ENCODE assay signal across 22 cellular contexts in genomic region chr1:44154665-44155064, GRCh38. TPM values are rescaled to one million over a fixed set of nuclear protein-coding genes. Genes with fewer than 3 reads are reported as not detected.
DNase-seq lines count a peak whose midpoint lies in the region; ATAC-seq and TF ChIP-seq lines count a peak whose summit lies in the region.
"Had no signal": no experiment of that assay in that cellular context is flagged by ENCODE, and none has a peak within 500 bp of the region (broad histone marks: within the 10 kb centered on the region; RNA-seq: fewer than 3 reads in every experiment).

No MANE protein-coding gene starts in this region.

- intact Hi-C loops in colonic mucosa (cut with DNase I): no loop called here

- H3K9me3 Mint-ChIP-seq in GM23338: no peaks in the 10 kb centered on the region
- H3K9me3 Mint-ChIP-seq: activated CD4-positive, alpha-beta T cell treated with anti-CD3 and anti-CD28 coated beads, Interleukin-2, amount 10 ng/mL, durations not matched to agents 24 days and 14 days; CD8-positive, alpha-beta memory T cell had no signal

- peak overlapping the region; percentile 18 for H3K27ac ChIP-seq in GM23338 (ENCODE audit: low read depth)
- H3K27ac ChIP-seq in epithelial cell of prostate: peak overlapping the region; percentile 92
- H3K27ac ChIP-seq in colonic mucosa: no peak overlapping the region
- H3K27ac ChIP-seq: uterus had no signal

- no peaks in the 10 kb centered on the region for H3K9me3 ChIP-seq in colonic mucosa
- H3K9me3 ChIP-seq: uterus had no signal

- H3K4me1 Mint-ChIP-seq in GM23338: peaks cover 21% of the 10 kb centered on the region
- H3K4me1 Mint-ChIP-seq: activated CD4-positive, alpha-beta T cell treated with anti-CD3 and anti-CD28 coated beads, Interleukin-2, amount 10 ng/mL, durations not matched to agents 24 days and 14 days; CD8-positive, alpha-beta memory T cell had no signal

- H3K9me2 ChIP-seq in GM23338 (ENCODE audit: insufficient read depth): no peaks in the 10 kb centered on the region

- no peaks in the 10 kb centered on the region for H3K36me3 Mint-ChIP-seq in GM23338 (ENCODE audit: low read depth)
- H3K36me3 Mint-ChIP-seq: CD8-positive, alpha-beta memory T cell had no signal

- no peaks in the 10 kb centered on the region for H3K36me3 ChIP-seq in GM23338 (ENCODE audit: insufficient read depth)
- H3K36me3 ChIP-seq in colonic mucosa: no peaks in the 10 kb centered on the region
- H3K36me3 ChIP-seq: uterus had no signal

- no peaks in the 10 kb centered on the region for H3F3A ChIP-seq in GM23338 (replicated peaks; ENCODE audit: low read depth)

- DNase-seq in A172 (ENCODE audit: low spot score) (peak; percentile 9), GM23338 (ENCODE audit: low spot score) (peak; percentile 79), NCI-H226 (peak; percentile 69), epithelial cell of prostate (ENCODE audit: low read depth, low spot score) (peak; percentile 64), NCI-H1930 (lab: John Stamatoyannopoulos, UW) (no peak), NCI-H2081 treated with DMSO at 0.1 percent for 48 hours (lab: John Stamatoyannopoulos, UW) (no peak), colonic mucosa (no peak)
- DNase-seq: activated CD4-positive, alpha-beta T cell treated with anti-CD3 and anti-CD28 coated beads, Interleukin-2, amount 10 ng/mL, durations not matched to agents 24 days and 14 days; anterior cingulate cortex; CD8-positive, alpha-beta memory T cell; NCI-H187; NCI-H526; occipital lobe; RPMI8226; stimulated activated CD4-positive, alpha-beta T cell treated with anti-CD3 and anti-CD28 coated beads, Interleukin-2, amount 100 ng/mL, for 24 hours; SW 1271; uterus had no signal

- ATAC-seq in GM23338 (peak; percentile 66), GM18517 (IDR thresholded peaks at IDR 0.05; ENCODE audit: unreplicated experiment) (no peak)
- ATAC-seq: GM12878, left lobe of liver had no signal

- no peak overlapping the region for H2AFZ ChIP-seq in GM23338

- no peaks in the 10 kb centered on the region for H3K79me2 ChIP-seq in GM23338 (replicated peaks; ENCODE audit: insufficient read depth)

- peak overlapping the region; percentile 16 for H3K27ac Mint-ChIP-seq in GM23338
- H3K27ac Mint-ChIP-seq: activated CD4-positive, alpha-beta T cell treated with anti-CD3 and anti-CD28 coated beads, Interleukin-2, amount 10 ng/mL, durations not matched to agents 24 days and 14 days; CD8-positive, alpha-beta memory T cell had no signal

- no peak overlapping the region for H3K9ac ChIP-seq in colonic mucosa (ENCODE audit: low read depth in 2 of 2, low read length in 2 of 2)

- TF ChIP-seq CTCF in GM23338 (conservative IDR thresholded peaks at IDR 0.05; ENCODE audit: low read depth in 2 of 2): no peak
- TF ChIP-seq CTCF in colonic mucosa (IDR thresholded peaks at IDR 0.05): no peak

- H4K20me1 ChIP-seq in GM23338 (replicated peaks; ENCODE audit: insufficient read depth): no peaks in the 10 kb centered on the region

- no peak overlapping the region for H3K4me3 Mint-ChIP-seq in GM23338
- H3K4me3 Mint-ChIP-seq: activated CD4-positive, alpha-beta T cell treated with anti-CD3 and anti-CD28 coated beads, Interleukin-2, amount 10 ng/mL, durations not matched to agents 24 days and 14 days; CD8-positive, alpha-beta memory T cell had no signal

- H3K4me1 ChIP-seq in GM23338 (ENCODE audit: insufficient read depth): peaks cover 17% of the 10 kb centered on the region
- no peaks in the 10 kb centered on the region for H3K4me1 ChIP-seq in colonic mucosa
- H3K4me1 ChIP-seq: uterus had no signal

- H3K4me2 ChIP-seq in GM23338: 0 out of 2 replicates have a peak overlapping the region, but pooled peaks have one; percentile 8

- H3K27me3 Mint-ChIP-seq in GM23338 (ENCODE audit: insufficient read depth, low read depth, poor library complexity): no peaks in the 10 kb centered on the region

- no peak overlapping the region for H3K4me3 ChIP-seq in GM23338
- no peak overlapping the region for H3K4me3 ChIP-seq in colonic mucosa
- H3K4me3 ChIP-seq: GM12878, uterus had no signal

- H3K27me3 ChIP-seq in GM23338 (ENCODE audit: insufficient read depth): no peaks in the 10 kb centered on the region
- no peaks in the 10 kb centered on the region for H3K27me3 ChIP-seq in colonic mucosa
- H3K27me3 ChIP-seq: uterus had no signal

TF ChIP-seq in GM23338, 12 proteins besides CTCF, POLR2A, EP300 and RAD21:
- no peak for TF ChIP-seq JUNB (IDR thresholded peaks at IDR 0.05; ENCODE audit: unreplicated experiment)
- 0 out of 2 replicates have a peak, but pooled peaks have one; percentile 22 for TF ChIP-seq CREB1 (CRISPR knock-in tag; IDR thresholded peaks at IDR 0.05; ENCODE audit: low read depth)
- no peak for TF ChIP-seq POLR2AphosphoS5 (IDR thresholded peaks at IDR 0.05; ENCODE audit: low read depth)
- TF ChIP-seq REST (IDR thresholded peaks at IDR 0.05; ENCODE audit: unreplicated experiment): no peak
- no peak for TF ChIP-seq STAT1 (IDR thresholded peaks at IDR 0.05; ENCODE audit: unreplicated experiment)
- no peak for TF ChIP-seq ZNF331 (CRISPR knock-in tag; IDR thresholded peaks at IDR 0.05; ENCODE audit: low read depth)
- no peak for TF ChIP-seq EZH2 (IDR thresholded peaks at IDR 0.05; ENCODE audit: low read depth, unreplicated experiment)
TF ChIP-seq in GM23338: peak in this region for 1.

RNA-seq across cellular contexts. Expression of gene KLF18, which starts 13.2 kb away (rescaled TPM):
- total RNA-seq in A172 (2014; rRNA removed; shearing (Covaris generic)): not detected in 2 replicates
- total RNA-seq in GM23338 (2014; rRNA removed; shearing (Covaris generic)): 0.16 and 0.35 TPM in 2 replicates
- not detected in 2 replicates for polyA plus RNA-seq in GM23338 (2016; fragmentation: Nextera tagmentation; extraction: Ambion mirVana)
- total RNA-seq in colonic mucosa: not detected
- total RNA-seq: activated CD4-positive, alpha-beta T cell treated with anti-CD3 and anti-CD28 coated beads, Interleukin-2, amount 10 ng/mL, durations not matched to agents 24 days and 14 days; CD8-positive, alpha-beta memory T cell; chondrocyte; GM12878; left lobe of liver; occipital lobe; subcutaneous adipose tissue; uterus had no signal
- polyA plus RNA-seq: CD8-positive, alpha-beta memory T cell; GM12878 had no signal

RNA-seq across cellular contexts. Expression of gene KLF17, which starts 36.0 kb away (rescaled TPM):
- not detected in 2 replicates for total RNA-seq in A172 (2014; rRNA removed; shearing (Covaris generic))
- total RNA-seq in GM23338 (2014; rRNA removed; shearing (Covaris generic)): not detected in 2 replicates
- polyA plus RNA-seq in GM23338 (2016; fragmentation: Nextera tagmentation; extraction: Ambion mirVana): not detected in 2 replicates
- not detected for total RNA-seq in colonic mucosa
- total RNA-seq: activated CD4-positive, alpha-beta T cell treated with anti-CD3 and anti-CD28 coated beads, Interleukin-2, amount 10 ng/mL, durations not matched to agents 24 days and 14 days; CD8-positive, alpha-beta memory T cell; chondrocyte; GM12878; left lobe of liver; subcutaneous adipose tissue had no signal
- polyA plus RNA-seq: CD8-positive, alpha-beta memory T cell; GM12878 had no signal

RNA-seq across cellular contexts. Expression of gene DMAP1, which starts 58.6 kb away (rescaled TPM):
- 8.5 and 9.8 TPM in 2 replicates for total RNA-seq in A172 (2014; rRNA removed; shearing (Covaris generic))
- 38.8 and 40.0 TPM in 2 replicates for total RNA-seq in GM23338 (2014; rRNA removed; shearing (Covaris generic))
- polyA plus RNA-seq in GM23338 (2016; fragmentation: Nextera tagmentation; extraction: Ambion mirVana): 27.9 and 32.6 TPM in 2 replicates
- total RNA-seq in colonic mucosa: 10 to 100 TPM; 30.6 to 51.5 TPM

Comparison
In these comparisons a context has a peak if more than half of its experiments do, and no peak if none do; other contexts are left out.
1. DNase-seq: peak in A172 (single experiment), GM23338 (single experiment), NCI-H226 (single experiment) and epithelial cell of prostate (single experiment); none in NCI-H1930 (0 of 2), NCI-H2081 treated with DMSO at 0.1 percent for 48 hours (single experiment) and colonic mucosa (single experiment).